22 cellular contexts compared by ENCODE assay signal in the genomic region with DNA sequence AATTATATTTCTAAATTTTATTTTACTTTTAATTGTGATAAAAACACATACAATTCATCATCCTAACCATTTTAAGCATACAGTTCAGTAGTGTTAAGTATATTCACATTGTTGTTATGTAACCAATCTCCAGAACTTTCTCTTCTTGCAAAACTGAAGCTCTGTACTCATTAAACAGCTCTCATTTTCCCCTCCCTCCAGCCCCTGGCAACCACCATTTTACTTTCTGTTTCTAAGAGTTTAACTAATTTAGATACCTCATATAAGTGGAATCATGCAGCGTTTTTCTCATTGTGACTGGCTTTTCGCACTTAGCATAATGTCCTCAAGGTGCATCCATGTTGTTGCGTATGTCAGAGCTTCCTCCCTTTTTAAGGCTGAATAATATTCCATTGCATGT. TPM values are rescaled to one million over a fixed set of nuclear protein-coding genes. Genes with fewer than 3 reads are reported as not detected.
DNase-seq lines count a peak whose midpoint lies in the region; ATAC-seq, FAIRE-seq and TF ChIP-seq lines count a peak whose summit lies in the region.
"Had no signal": no experiment of that assay in that cellular context is flagged by ENCODE, and none has a peak within 500 bp of the region (broad histone marks: within the 10 kb centered on the region; RNA-seq: fewer than 3 reads in every experiment).

No MANE protein-coding gene starts in this region.

- no peak for TF ChIP-seq EP300 in A549 (IDR thresholded peaks at IDR 0.05)

- no peaks in the 10 kb centered on the region for H3K4me1 Mint-ChIP-seq in activated CD4-positive, alpha-beta memory T cell treated with anti-CD3 and anti-CD28 coated beads for 36 hours (ENCODE audit: low read depth)
- H3K4me1 Mint-ChIP-seq in activated CD4-positive, alpha-beta memory T cell treated with anti-CD3 and anti-CD28 coated beads, Interleukin-2, amount 10 ng/mL, durations not matched to agents 7 days and 5 days = peaks cover 4% of the 10 kb centered on the region
- H3K4me1 Mint-ChIP-seq in natural killer cell treated with Interleukin-12 subunit alpha and Interleukin-12 subunit beta and Interleukin-15 and Interleukin-18, amount 100 ng/mL, for 72 hours (ENCODE audit: low read depth in 2 of 2) = peaks cover 10 to 22% of the 10 kb centered on the region in 2 donors
- peaks cover 2 to 5% of the 10 kb centered on the region in 2 donors for H3K4me1 Mint-ChIP-seq in effector memory CD8-positive, alpha-beta T cell (ENCODE audit: low read depth in 2 of 2)

- peak; percentile 77 for FAIRE-seq in A549 (lab: Jason Lieb, UNC)
- FAIRE-seq: G401.6, GM12892, H1 had no signal

- no peaks in the 10 kb centered on the region for H3K9me3 Mint-ChIP-seq in activated CD4-positive, alpha-beta memory T cell treated with anti-CD3 and anti-CD28 coated beads for 36 hours
- no peaks in the 10 kb centered on the region for H3K9me3 Mint-ChIP-seq in activated CD4-positive, alpha-beta memory T cell treated with anti-CD3 and anti-CD28 coated beads, Interleukin-2, amount 10 ng/mL, durations not matched to agents 7 days and 5 days
- no peaks in the 10 kb centered on the region for H3K9me3 Mint-ChIP-seq in natural killer cell treated with Interleukin-12 subunit alpha and Interleukin-12 subunit beta and Interleukin-15 and Interleukin-18, amount 100 ng/mL, for 72 hours
- no peaks in the 10 kb centered on the region for H3K9me3 Mint-ChIP-seq in effector memory CD8-positive, alpha-beta T cell
- H3K9me3 Mint-ChIP-seq: CD4-positive, alpha-beta memory T cell had no signal

- DNase-seq in activated CD4-positive, alpha-beta memory T cell treated with anti-CD3 and anti-CD28 coated beads for 36 hours = peak; percentile 9
- DNase-seq in activated CD4-positive, alpha-beta memory T cell treated with anti-CD3 and anti-CD28 coated beads, Interleukin-2, amount 10 ng/mL, durations not matched to agents 7 days and 5 days = no peak
- DNase-seq in A549 (ENCODE audit: low read depth in 1 of 2, low spot score in 1 of 2) = no peak
- no peak for DNase-seq in natural killer cell treated with Interleukin-12 subunit alpha and Interleukin-12 subunit beta and Interleukin-15 and Interleukin-18, amount 100 ng/mL, for 72 hours (ENCODE audit: low spot score)
- no peak for DNase-seq in NK-92 (lab: John Stamatoyannopoulos, UW; ENCODE audit: unreplicated experiment)
- no peak for DNase-seq in effector memory CD8-positive, alpha-beta T cell
- DNase-seq: 8988T; C1 segment of cervical spinal cord; Calu3; CD4-positive, alpha-beta memory T cell; COR-L47; DMS153; DND-41; H7; HCEC 1CT had no signal

- no peak overlapping the region for H3K27ac ChIP-seq in A549
- peak overlapping the region; percentile 68 for H3K27ac ChIP-seq in angular gyrus (ENCODE audit: low read depth, low read length)

- no peak for TF ChIP-seq CTCF in A549 (IDR thresholded peaks at IDR 0.05)

- CTCF ChIA-PET in activated CD4-positive, alpha-beta memory T cell treated with anti-CD3 and anti-CD28 coated beads for 36 hours (lab: Charles Lee) = no interaction called here
- CTCF ChIA-PET in activated CD4-positive, alpha-beta memory T cell treated with anti-CD3 and anti-CD28 coated beads, Interleukin-2, amount 10 ng/mL, durations not matched to agents 7 days and 5 days (lab: Charles Lee) = no interaction called here
- CTCF ChIA-PET in A549 (lab: Yijun Ruan, JAX) = interaction anchor here (1.4 to 1.8 kb wide), 2 partner anchors 61 to 224 kb away, joined by 4 to 5 read pairs; no protein-coding TSS in a partner anchor

- no peaks in the 10 kb centered on the region for H3K27me3 Mint-ChIP-seq in activated CD4-positive, alpha-beta memory T cell treated with anti-CD3 and anti-CD28 coated beads for 36 hours
- no peaks in the 10 kb centered on the region for H3K27me3 Mint-ChIP-seq in activated CD4-positive, alpha-beta memory T cell treated with anti-CD3 and anti-CD28 coated beads, Interleukin-2, amount 10 ng/mL, durations not matched to agents 7 days and 5 days
- H3K27me3 Mint-ChIP-seq in natural killer cell treated with Interleukin-12 subunit alpha and Interleukin-12 subunit beta and Interleukin-15 and Interleukin-18, amount 100 ng/mL, for 72 hours = peaks cover 0 to 20% of the 10 kb centered on the region in 2 donors
- H3K27me3 Mint-ChIP-seq in effector memory CD8-positive, alpha-beta T cell = no peaks in the 10 kb centered on the region
- H3K27me3 Mint-ChIP-seq: CD4-positive, alpha-beta memory T cell had no signal

- no peak overlapping the region for H3K27ac Mint-ChIP-seq in activated CD4-positive, alpha-beta memory T cell treated with anti-CD3 and anti-CD28 coated beads for 36 hours
- no peak overlapping the region for H3K27ac Mint-ChIP-seq in activated CD4-positive, alpha-beta memory T cell treated with anti-CD3 and anti-CD28 coated beads, Interleukin-2, amount 10 ng/mL, durations not matched to agents 7 days and 5 days
- H3K27ac Mint-ChIP-seq in natural killer cell treated with Interleukin-12 subunit alpha and Interleukin-12 subunit beta and Interleukin-15 and Interleukin-18, amount 100 ng/mL, for 72 hours = no peak overlapping the region
- no peak overlapping the region for H3K27ac Mint-ChIP-seq in effector memory CD8-positive, alpha-beta T cell
- H3K27ac Mint-ChIP-seq: CD4-positive, alpha-beta memory T cell had no signal

- H3K4me2 ChIP-seq in A549 = no peak overlapping the region

- no peak overlapping the region for H3K4me3 Mint-ChIP-seq in activated CD4-positive, alpha-beta memory T cell treated with anti-CD3 and anti-CD28 coated beads for 36 hours
- no peak overlapping the region for H3K4me3 Mint-ChIP-seq in activated CD4-positive, alpha-beta memory T cell treated with anti-CD3 and anti-CD28 coated beads, Interleukin-2, amount 10 ng/mL, durations not matched to agents 7 days and 5 days
- H3K4me3 Mint-ChIP-seq in natural killer cell treated with Interleukin-12 subunit alpha and Interleukin-12 subunit beta and Interleukin-15 and Interleukin-18, amount 100 ng/mL, for 72 hours = peak overlapping the region; percentile 38
- H3K4me3 Mint-ChIP-seq in effector memory CD8-positive, alpha-beta T cell = no peak overlapping the region
- H3K4me3 Mint-ChIP-seq: CD4-positive, alpha-beta memory T cell had no signal

- no peaks in the 10 kb centered on the region for H3K36me3 Mint-ChIP-seq in activated CD4-positive, alpha-beta memory T cell treated with anti-CD3 and anti-CD28 coated beads for 36 hours
- no peaks in the 10 kb centered on the region for H3K36me3 Mint-ChIP-seq in activated CD4-positive, alpha-beta memory T cell treated with anti-CD3 and anti-CD28 coated beads, Interleukin-2, amount 10 ng/mL, durations not matched to agents 7 days and 5 days (ENCODE audit: low read depth)
- H3K36me3 Mint-ChIP-seq in natural killer cell treated with Interleukin-12 subunit alpha and Interleukin-12 subunit beta and Interleukin-15 and Interleukin-18, amount 100 ng/mL, for 72 hours = no peaks in the 10 kb centered on the region
- H3K36me3 Mint-ChIP-seq in effector memory CD8-positive, alpha-beta T cell (ENCODE audit: insufficient read depth) = no peaks in the 10 kb centered on the region
- H3K36me3 Mint-ChIP-seq: CD4-positive, alpha-beta memory T cell had no signal

- no peak for ATAC-seq in A549
- ATAC-seq in natural killer cell treated with Interleukin-12 subunit alpha and Interleukin-12 subunit beta and Interleukin-15 and Interleukin-18, amount 100 ng/mL, for 72 hours = peak; percentile 71 to 84
- ATAC-seq in effector memory CD8-positive, alpha-beta T cell (replicated peaks) = no peak

- POLR2A ChIA-PET in activated CD4-positive, alpha-beta memory T cell treated with anti-CD3 and anti-CD28 coated beads for 36 hours (lab: Charles Lee) = no interaction called here
- POLR2A ChIA-PET in activated CD4-positive, alpha-beta memory T cell treated with anti-CD3 and anti-CD28 coated beads, Interleukin-2, amount 10 ng/mL, durations not matched to agents 7 days and 5 days (lab: Charles Lee) = no interaction called here
- POLR2A ChIA-PET in A549 (lab: Yijun Ruan, JAX) = no interaction called here

- no peaks in the 10 kb centered on the region for H3K9me3 ChIP-seq in A549

- no peak for TF ChIP-seq POLR2A in A549 (IDR thresholded peaks at IDR 0.05; ENCODE audit: low read length)

- intact Hi-C loops in activated CD4-positive, alpha-beta memory T cell treated with anti-CD3 and anti-CD28 coated beads for 36 hours (cut with micrococcal nuclease) = no loop called here

- WGBS in A549 (ENCODE audit: missing lambda C conversion rate) = 57% methylated on average over 3 of the region's 3 CpGs

- TF ChIP-seq RAD21 in A549 (conservative IDR thresholded peaks at IDR 0.05 in 1 of 2, IDR thresholded peaks at IDR 0.05 in 1 of 2) = no peak

- H3K4me3 ChIP-seq in A549 = no peak overlapping the region
- H3K4me3 ChIP-seq: GM23248 had no signal

- H3K4me1 ChIP-seq in A549 = no peaks in the 10 kb centered on the region

RNA-seq across cellular contexts. Expression of gene NDP, which starts 46.7 kb away (rescaled TPM):
- total RNA-seq in activated CD4-positive, alpha-beta memory T cell treated with anti-CD3 and anti-CD28 coated beads for 36 hours = not detected
- not detected for total RNA-seq in activated CD4-positive, alpha-beta memory T cell treated with anti-CD3 and anti-CD28 coated beads, Interleukin-2, amount 10 ng/mL, durations not matched to agents 7 days and 5 days
- polyA plus RNA-seq in A549 (2011; rRNA removed) (not detected in 2 replicates), A549 (2017; fragmentation: RNase III; extraction: RNeasy Plus Mini Kit Qiagen cat#74134 plus additional on column Dnase treatment) (not detected in 3 replicates)
- polyA plus RNA-seq in A549 (2012; cell fraction: cytosol; rRNA removed) = not detected in 2 replicates
- not detected in 2 replicates for polyA plus RNA-seq in A549 (2012; cell fraction: nucleus; rRNA removed)
- polyA minus RNA-seq in A549 (2011; rRNA and poly(A)+ RNA removed) = not detected in 2 replicates
- not detected for total RNA-seq in natural killer cell treated with Interleukin-12 subunit alpha and Interleukin-12 subunit beta and Interleukin-15 and Interleukin-18, amount 100 ng/mL, for 72 hours
- total RNA-seq: A673; CD4-positive, alpha-beta memory T cell; H7 had no signal
- polyA plus RNA-seq: BJ; CD4-positive, alpha-beta memory T cell had no signal

Comparison
In these comparisons a context has a peak if more than half of its experiments do, and no peak if none do; other contexts are left out.
1. ATAC-seq: peak in natural killer cell treated with Interleukin-12 subunit alpha and Interleukin-12 subunit beta and Interleukin-15 and Interleukin-18, amount 100 ng/mL, for 72 hours (2 of 2); none in A549 (0 of 2) and effector memory CD8-positive, alpha-beta T cell (single experiment).